In genomic region chr18:9260388-9261380, GRCh38 we compare ENCODE assay signal across 21 cellular contexts.
DNase-seq lines count a peak whose midpoint lies in the region; ATAC-seq and TF ChIP-seq lines count a peak whose summit lies in the region.
"Had no signal": no experiment of that assay in that cellular context is flagged by ENCODE, and none has a peak within 500 bp of the region (broad histone marks: within the 10 kb centered on the region; RNA-seq: fewer than 3 reads in every experiment).

No MANE protein-coding gene starts in this region.

- no peaks in the 10 kb centered on the region for H3K27me3 ChIP-seq in KMS-11 (ENCODE audit: insufficient read depth, low read depth)
- no peaks in the 10 kb centered on the region for H3K27me3 ChIP-seq in ascending aorta
- H3K27me3 ChIP-seq: gastrocnemius medialis, uterus had no signal

- TF ChIP-seq CTCF in KMS-11 (conservative IDR thresholded peaks at IDR 0.05; ENCODE audit: low read depth, low read length) (no peak), ascending aorta (IDR thresholded peaks at IDR 0.05) (no peak)

- peaks cover 53% of the 10 kb centered on the region for H3K36me3 Mint-ChIP-seq in activated CD4-positive, alpha-beta T cell treated with anti-CD3 and anti-CD28 coated beads for 36 hours (ENCODE audit: low read depth)
- H3K36me3 Mint-ChIP-seq in effector memory CD8-positive, alpha-beta T cell (ENCODE audit: insufficient read depth): peaks cover 27% of the 10 kb centered on the region
- H3K36me3 Mint-ChIP-seq in naive thymus-derived CD8-positive, alpha-beta T cell: peaks cover 10 to 60% (median 47%) of the 10 kb centered on the region in 3 donors

- POLR2A ChIA-PET in activated CD4-positive, alpha-beta T cell treated with anti-CD3 and anti-CD28 coated beads for 36 hours (lab: Charles Lee): no interaction called here
- POLR2A ChIA-PET in naive thymus-derived CD8-positive, alpha-beta T cell (lab: Charles Lee): no interaction called here

- no peak overlapping the region for H2AFZ ChIP-seq in KMS-11 (ENCODE audit: low read depth)
- H2AFZ ChIP-seq: parathyroid adenoma had no signal

- DNase-seq in activated CD4-positive, alpha-beta T cell treated with anti-CD3 and anti-CD28 coated beads for 36 hours: no peak
- no peak for DNase-seq in activated CD4-positive, alpha-beta T cell treated with anti-CD3 and anti-CD28 coated beads for 1 hour
- DNase-seq in effector memory CD8-positive, alpha-beta T cell: no peak
- no peak for DNase-seq in naive thymus-derived CD8-positive, alpha-beta T cell
- no peak for DNase-seq in ascending aorta (ENCODE audit: low spot score in 2 of 2)
- DNase-seq: activated CD4-positive, alpha-beta T cell treated with anti-CD3 and anti-CD28 coated beads, Interleukin-2, amount 50 U/mL, for 48 hours; activated effector memory CD4-positive, alpha-beta T cell treated with anti-CD3 and anti-CD28 coated beads, Interleukin-2, amount 50 U/mL, for 16 hours; gastrocnemius medialis; H9; KG1; midbrain; NCI-H146; stimulated activated naive CD8-positive, alpha-beta T cell treated with anti-CD3 and anti-CD28 coated beads, Interleukin-15, Interleukin-2, amounts not matched to agents 100 U/mL and 50 U/mL, for 24 hours; T1000; uterus had no signal

- ATAC-seq in activated CD4-positive, alpha-beta T cell treated with anti-CD3 and anti-CD28 coated beads for 36 hours: no peak
- ATAC-seq in effector memory CD8-positive, alpha-beta T cell (replicated peaks): no peak
- no peak for ATAC-seq in naive thymus-derived CD8-positive, alpha-beta T cell
- ATAC-seq in GM19467 (IDR thresholded peaks at IDR 0.05; ENCODE audit: unreplicated experiment) (no peak), GM19455 (IDR thresholded peaks at IDR 0.05; ENCODE audit: unreplicated experiment) (no peak)
- ATAC-seq: A549; gastrocnemius medialis; stimulated activated naive CD8-positive, alpha-beta T cell treated with anti-CD3 and anti-CD28 coated beads, Interleukin-15, Interleukin-2, amounts not matched to agents 100 U/mL and 50 U/mL, for 24 hours had no signal

- CTCF ChIA-PET in activated CD4-positive, alpha-beta T cell treated with anti-CD3 and anti-CD28 coated beads for 36 hours (lab: Charles Lee): interaction anchor here (0.6 kb wide), 1 partner anchor 105 kb away, joined by 3 read pairs; no protein-coding TSS in a partner anchor

- H3K9me3 ChIP-seq in ascending aorta: peaks cover 0 to 19% of the 10 kb centered on the region in 2 donors
- H3K9me3 ChIP-seq: A549, gastrocnemius medialis, uterus had no signal

- intact Hi-C loops in activated CD4-positive, alpha-beta T cell treated with anti-CD3 and anti-CD28 coated beads for 36 hours (cut with DNase I, micrococcal nuclease): no loop called here
- intact Hi-C loops in ascending aorta (cut with DNase I): no loop called here

- H3K79me2 ChIP-seq in KMS-11 (ENCODE audit: insufficient read depth, low read depth): no peaks in the 10 kb centered on the region
- H3K79me2 ChIP-seq: parathyroid adenoma had no signal

- H3K4me3 Mint-ChIP-seq in activated CD4-positive, alpha-beta T cell treated with anti-CD3 and anti-CD28 coated beads for 36 hours: no peak overlapping the region
- H3K4me3 Mint-ChIP-seq in effector memory CD8-positive, alpha-beta T cell: no peak overlapping the region
- H3K4me3 Mint-ChIP-seq in naive thymus-derived CD8-positive, alpha-beta T cell: no peak overlapping the region
- H3K4me3 Mint-ChIP-seq: brain, H9 had no signal

- H3K4me1 ChIP-seq in KMS-11 (ENCODE audit: low read depth, poor library complexity, severe bottlenecking): no peaks in the 10 kb centered on the region
- no peaks in the 10 kb centered on the region for H3K4me1 ChIP-seq in ascending aorta
- H3K4me1 ChIP-seq: A549, gastrocnemius medialis, uterus had no signal

- peaks cover 4% of the 10 kb centered on the region for H3K9me3 Mint-ChIP-seq in activated CD4-positive, alpha-beta T cell treated with anti-CD3 and anti-CD28 coated beads for 36 hours (ENCODE audit: low read depth)
- H3K9me3 Mint-ChIP-seq in effector memory CD8-positive, alpha-beta T cell: peaks cover 0 to 3% of the 10 kb centered on the region in 2 donors
- H3K9me3 Mint-ChIP-seq in naive thymus-derived CD8-positive, alpha-beta T cell: peaks cover 0 to 8% (median 0%) of the 10 kb centered on the region in 9 donors

- no peaks in the 10 kb centered on the region for H3K27me3 Mint-ChIP-seq in activated CD4-positive, alpha-beta T cell treated with anti-CD3 and anti-CD28 coated beads for 36 hours
- no peaks in the 10 kb centered on the region for H3K27me3 Mint-ChIP-seq in effector memory CD8-positive, alpha-beta T cell
- no peaks in the 10 kb centered on the region for H3K27me3 Mint-ChIP-seq in naive thymus-derived CD8-positive, alpha-beta T cell
- H3K27me3 Mint-ChIP-seq: brain had no signal

- H3K36me3 ChIP-seq in KMS-11 (ENCODE audit: insufficient read depth): no peaks in the 10 kb centered on the region
- peaks cover 12 to 46% of the 10 kb centered on the region in 2 donors for H3K36me3 ChIP-seq in ascending aorta
- H3K36me3 ChIP-seq: uterus had no signal

- no peak overlapping the region for H3K4me3 ChIP-seq in KMS-11 (IDR thresholded peaks at IDR 0.05; ENCODE audit: insufficient read depth, low read depth, low read length)
- H3K4me3 ChIP-seq in ascending aorta: no peak overlapping the region
- H3K4me3 ChIP-seq: A549, gastrocnemius medialis, uterus had no signal

- peaks cover 6% of the 10 kb centered on the region for H3K4me1 Mint-ChIP-seq in activated CD4-positive, alpha-beta T cell treated with anti-CD3 and anti-CD28 coated beads for 36 hours
- peaks cover 3 to 13% of the 10 kb centered on the region in 2 donors for H3K4me1 Mint-ChIP-seq in effector memory CD8-positive, alpha-beta T cell (ENCODE audit: low read depth in 2 of 2)
- H3K4me1 Mint-ChIP-seq in naive thymus-derived CD8-positive, alpha-beta T cell: peaks cover 0 to 15% (median 7%) of the 10 kb centered on the region in 4 donors

- H3K27ac ChIP-seq in KMS-11 (0 out of 2 replicates have a peak overlapping the region, but pooled peaks have one; percentile 11), ascending aorta (no peak overlapping the region)
- H3K27ac ChIP-seq: A549, gastrocnemius medialis, parathyroid adenoma, uterus had no signal

- no peak overlapping the region for H3K9ac ChIP-seq in KMS-11
- H3K9ac ChIP-seq: parathyroid adenoma had no signal

- no peak overlapping the region for H3K4me2 ChIP-seq in KMS-11
- H3K4me2 ChIP-seq: A549 had no signal

- no peaks in the 10 kb centered on the region for H4K20me1 ChIP-seq in KMS-11 (ENCODE audit: insufficient read depth)

- peak overlapping the region; percentile 7 for H3K27ac Mint-ChIP-seq in activated CD4-positive, alpha-beta T cell treated with anti-CD3 and anti-CD28 coated beads for 36 hours
- peak overlapping the region; percentile 7 to 85 for H3K27ac Mint-ChIP-seq in effector memory CD8-positive, alpha-beta T cell
- H3K27ac Mint-ChIP-seq in naive thymus-derived CD8-positive, alpha-beta T cell: peak overlapping the region in 8 of 10 donors; percentile 12 to 84 (median 37)
